ENCODE assay signal across 20 cellular contexts in genomic region chr3:50445919-50446318, GRCh38. TPM values are rescaled to one million over a fixed set of nuclear protein-coding genes. Genes with fewer than 3 reads are reported as not detected.
DNase-seq lines count a peak whose midpoint lies in the region; ATAC-seq and TF ChIP-seq lines count a peak whose summit lies in the region.
"Had no signal": no experiment of that assay in that cellular context is flagged by ENCODE, and none has a peak within 500 bp of the region (broad histone marks: within the 10 kb centered on the region; RNA-seq: fewer than 3 reads in every experiment).

No MANE protein-coding gene starts in this region.

- no peaks in the 10 kb centered on the region for H3K9me3 Mint-ChIP-seq in nephron progenitor cell
- H3K9me3 Mint-ChIP-seq: activated T-helper 2 cell treated with anti-CD3 and anti-CD28 coated beads, Interferon-gamma antibody, Interleukin-2, Interleukin-4, amounts not matched to agents 10 μg/mL and 5 μg/mL and 100 μg/mL, durations not matched to agents 14 hours and 24 hours and 36 hours; T-helper 1 cell treated with Interleukin-12 subunit alpha and Interleukin-12 subunit beta and Interleukin-4 antibody, amounts not matched to agents 30 μg/mL and 1 μg/mL, for 36 hours had no signal

- no peak overlapping the region for H3K4me3 Mint-ChIP-seq in nephron progenitor cell
- H3K4me3 Mint-ChIP-seq: T-helper 1 cell treated with Interleukin-12 subunit alpha and Interleukin-12 subunit beta and Interleukin-4 antibody, amounts not matched to agents 30 μg/mL and 1 μg/mL, for 36 hours had no signal

- no peak for TF ChIP-seq CTCF in mammary epithelial cell (conservative IDR thresholded peaks at IDR 0.05 in 1 of 2, IDR thresholded peaks at IDR 0.05 in 1 of 2; ENCODE audit: extremely low read depth in 1 of 2, insufficient read depth in 1 of 2, low read depth in 1 of 2, low read length in 2 of 2)
- no peak for TF ChIP-seq CTCF in upper lobe of right lung (IDR thresholded peaks at IDR 0.05)
- TF ChIP-seq CTCF in nephron progenitor cell (IDR thresholded peaks at IDR 0.05): no peak
- TF ChIP-seq CTCF in adrenal gland (IDR thresholded peaks at IDR 0.05): no peak

- H4K20me1 ChIP-seq in mammary epithelial cell (ENCODE audit: insufficient read depth, low read length): no peaks in the 10 kb centered on the region
- H4K20me1 ChIP-seq: BLaER1 treated with 17β-estradiol and CSF1 and Interleukin-3, amounts not matched to agents 10 nM and 100 nM had no signal

- peaks cover 53% of the 10 kb centered on the region for H3K4me1 Mint-ChIP-seq in nephron progenitor cell

- no peaks in the 10 kb centered on the region for H3K27me3 ChIP-seq in mammary epithelial cell (ENCODE audit: insufficient read depth, low read length)
- H3K27me3 ChIP-seq in upper lobe of right lung: no peaks in the 10 kb centered on the region
- H3K27me3 ChIP-seq in adrenal gland: no peaks in the 10 kb centered on the region
- H3K27me3 ChIP-seq: BLaER1 treated with 17β-estradiol and CSF1 and Interleukin-3, amounts not matched to agents 10 nM and 100 nM had no signal

- H3K4me1 ChIP-seq in mammary epithelial cell (ENCODE audit: insufficient read depth, low read length) (no peaks in the 10 kb centered on the region), upper lobe of right lung (peaks cover 55% of the 10 kb centered on the region), adrenal gland (replicated peaks in 1 of 2) (no peaks in the 10 kb centered on the region)

- no TSS peak for BruUV-seq in mammary epithelial cell (replicated peaks; lab: Mats Ljungman, UMichigan)

- H3K9me3 ChIP-seq in mammary epithelial cell (replicated peaks; ENCODE audit: insufficient read depth, low read length): no peaks in the 10 kb centered on the region
- no peaks in the 10 kb centered on the region for H3K9me3 ChIP-seq in upper lobe of right lung
- no peaks in the 10 kb centered on the region for H3K9me3 ChIP-seq in adrenal gland (replicated peaks in 1 of 3)
- H3K9me3 ChIP-seq: BLaER1 treated with 17β-estradiol and CSF1 and Interleukin-3, amounts not matched to agents 10 nM and 100 nM had no signal

- H3K36me3 Mint-ChIP-seq in nephron progenitor cell (ENCODE audit: low read depth): no peaks in the 10 kb centered on the region
- H3K36me3 Mint-ChIP-seq: immature natural killer cell had no signal

- ATAC-seq in left lobe of liver (peak; percentile 94), upper lobe of right lung (peak; percentile 65), HG02885 (IDR thresholded peaks at IDR 0.05; ENCODE audit: poor library complexity, unreplicated experiment) (no peak)
- ATAC-seq: stimulated activated naive CD8-positive, alpha-beta T cell treated with anti-CD3 and anti-CD28 coated beads, Interleukin-15, Interleukin-2, amounts not matched to agents 100 U/mL and 50 U/mL, for 24 hours had no signal

- H3K27me3 Mint-ChIP-seq in nephron progenitor cell (ENCODE audit: low read depth, poor library complexity): peaks cover 30% of the 10 kb centered on the region

- no peak overlapping the region for H2AFZ ChIP-seq in mammary epithelial cell (ENCODE audit: low read depth, low read length)

- intact Hi-C loops in mammary epithelial cell (cut with micrococcal nuclease) (no loop called here), upper lobe of right lung (cut with DNase I) (no loop called here), adrenal gland (cut with DNase I) (no loop called here)

- in situ Hi-C loops in T47D (cut with HindIII; ENCODE audit: low pct_unique_long_range_greater_than_20kb, low sequenced_read_pairs): no loop called here
- in situ Hi-C loops in mammary epithelial cell (cut with MboI; ENCODE audit: low sequenced_read_pairs in 2 of 2): no loop called here

- DNase-seq in T47D (ENCODE audit: low read depth in 1 of 2, low spot score in 1 of 2) (peak; percentile 81 to 82), mammary epithelial cell (no peak), NCI-H526 treated with DMSO at 0.1 percent for 48 hours (lab: John Stamatoyannopoulos, UW) (peak; percentile 87), left lobe of liver (ENCODE audit: low spot score) (peak; percentile 80), upper lobe of right lung (peak; percentile 89), nephron progenitor cell (no peak), adrenal gland (no peak)
- DNase-seq: caudate nucleus; effector CD8-positive, alpha-beta T cell; immature natural killer cell; mesenchymal stem cell; NCI-H2171; SIG-M5; stimulated activated naive CD8-positive, alpha-beta T cell treated with anti-CD3 and anti-CD28 coated beads, Interleukin-15, Interleukin-2, amounts not matched to agents 100 U/mL and 50 U/mL, for 24 hours had no signal

- no peak overlapping the region for H3K27ac ChIP-seq in mammary epithelial cell (ENCODE audit: insufficient read depth, low read depth, low read length)
- peak overlapping the region; percentile 73 for H3K27ac ChIP-seq in upper lobe of right lung
- H3K27ac ChIP-seq in adrenal gland: no peak overlapping the region
- H3K27ac ChIP-seq: BLaER1 treated with 17β-estradiol and CSF1 and Interleukin-3, amounts not matched to agents 10 nM and 100 nM had no signal

- H3K4me3 ChIP-seq in mammary epithelial cell (replicated peaks in 1 of 3; ENCODE audit: insufficient read depth in 1 of 3, low read depth in 2 of 3, low read length in 3 of 3) (no peak overlapping the region), upper lobe of right lung (no peak overlapping the region), adrenal gland (no peak overlapping the region)
- H3K4me3 ChIP-seq: BLaER1 treated with 17β-estradiol and CSF1 and Interleukin-3, amounts not matched to agents 10 nM and 100 nM had no signal

- CTCF ChIA-PET in mammary epithelial cell (lab: Charles Lee; ENCODE audit: low non-redundant PET): no interaction called here

- H3K79me2 ChIP-seq in mammary epithelial cell (ENCODE audit: insufficient read depth, low read length): no peaks in the 10 kb centered on the region

- no peak overlapping the region for H3K9ac ChIP-seq in mammary epithelial cell (ENCODE audit: insufficient read depth, low read length)
- H3K9ac ChIP-seq: BLaER1 treated with 17β-estradiol and CSF1 and Interleukin-3, amounts not matched to agents 10 nM and 100 nM had no signal

- H3K36me3 ChIP-seq in mammary epithelial cell (ENCODE audit: insufficient read depth, low read length) (no peaks in the 10 kb centered on the region), upper lobe of right lung (no peaks in the 10 kb centered on the region), adrenal gland (replicated peaks in 1 of 2) (no peaks in the 10 kb centered on the region)
- H3K36me3 ChIP-seq: BLaER1 treated with 17β-estradiol and CSF1 and Interleukin-3, amounts not matched to agents 10 nM and 100 nM had no signal

- dilution Hi-C loops in mammary epithelial cell (cut with HindIII; ENCODE audit: low sequenced_read_pairs): loop anchor here (10.0 kb wide), 1 partner anchor 91 kb away; the partner anchor contains the start of genes CYB561D2, NPRL2 and TMEM115

- 81% methylated on average over 7 of the region's 7 CpGs for WGBS in mammary epithelial cell (ENCODE audit: low coverage, missing lambda C conversion rate)
- 92 to 94% (median 93%) methylated on average over 6 to 7 of the region's 7 CpGs for WGBS in adrenal gland, 4 donors

- no peak overlapping the region for H3K4me2 ChIP-seq in mammary epithelial cell (ENCODE audit: insufficient read depth, low read depth, low read length)
- H3K4me2 ChIP-seq: BLaER1 treated with 17β-estradiol and CSF1 and Interleukin-3, amounts not matched to agents 10 nM and 100 nM had no signal

- H3K27ac Mint-ChIP-seq in nephron progenitor cell: no peak overlapping the region
- H3K27ac Mint-ChIP-seq: activated T-helper 2 cell treated with anti-CD3 and anti-CD28 coated beads, Interferon-gamma antibody, Interleukin-2, Interleukin-4, amounts not matched to agents 10 μg/mL and 5 μg/mL and 100 μg/mL, durations not matched to agents 14 hours and 24 hours and 36 hours; T-helper 1 cell treated with Interleukin-12 subunit alpha and Interleukin-12 subunit beta and Interleukin-4 antibody, amounts not matched to agents 30 μg/mL and 1 μg/mL, for 36 hours had no signal

- no peak for TF ChIP-seq POLR2A in adrenal gland (IDR thresholded peaks at IDR 0.05)

RNA-seq across cellular contexts. Expression of gene CACNA2D2, which starts 57.5 kb away (rescaled TPM):
- under 1 TPM in 1 of 2 donors, not detected in 1; 0.16 TPM for total RNA-seq in mammary epithelial cell
- polyA plus RNA-seq in mammary epithelial cell: 0.03 TPM
- not detected for polyA minus RNA-seq in mammary epithelial cell
- 0.50 TPM for total RNA-seq in left lobe of liver
- total RNA-seq in upper lobe of right lung: 119 TPM
- total RNA-seq in adrenal gland: under 1 TPM; 0.09 to 0.88 (median 0.59) TPM
- 1 to 10 TPM in 2 of 3 donors, under 1 TPM in 1; 0.59 to 2.0 (median 1.0) TPM for polyA plus RNA-seq in adrenal gland
- total RNA-seq: Daoy, M059J had no signal

Comparison
In these comparisons a context has a peak if more than half of its experiments do, and no peak if none do; other contexts are left out.
1. DNase-seq: peak in T47D (2 of 2), NCI-H526 treated with DMSO at 0.1 percent for 48 hours (single experiment), left lobe of liver (single experiment) and upper lobe of right lung (single experiment); none in mammary epithelial cell (single experiment), nephron progenitor cell (single experiment) and adrenal gland (0 of 7).
2. RNA of gene CACNA2D2, which starts 57.5 kb away (total RNA-seq): 119 TPM in upper lobe of right lung (single experiment); 0.09 to 0.88 TPM in adrenal gland, 0.50 TPM in left lobe of liver (single experiment) and 0.16 TPM in mammary epithelial cell; every median in the first group is over 10 times any median in the second.